15 cellular contexts compared by ENCODE assay signal in the genomic region with DNA sequence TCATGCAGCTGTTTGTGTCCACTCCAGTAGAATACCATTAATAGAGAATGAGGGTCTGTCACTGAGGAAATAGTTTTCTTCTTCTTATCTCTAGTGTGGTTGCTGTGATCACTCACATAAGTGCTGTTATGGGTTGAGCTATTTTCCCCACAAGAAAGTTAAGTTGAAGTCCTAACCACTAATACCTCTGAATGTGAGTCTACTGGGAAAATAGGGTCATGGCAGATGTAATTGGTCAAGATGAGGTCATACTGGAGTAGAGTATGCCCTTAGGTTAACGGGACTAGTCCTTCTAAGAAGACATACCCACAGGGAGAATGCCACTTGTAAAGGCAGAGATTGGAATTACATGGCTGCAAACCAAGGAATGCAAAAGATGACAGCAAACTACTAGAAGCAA.
"Had no signal": no experiment of that assay in that cellular context is flagged by ENCODE, and none has a peak within 500 bp of the region (broad histone marks: within the 10 kb centered on the region; RNA-seq: fewer than 3 reads in every experiment).

No MANE protein-coding gene starts in this region.

- H3K36me3 Mint-ChIP-seq: activated naive CD8-positive, alpha-beta T cell; WTC11 had no signal

- H3K4me3 ChIP-seq: ovary, tibial nerve, vagina had no signal

- H3K27me3 ChIP-seq: ovary, tibial nerve, vagina had no signal

- H3K4me3 Mint-ChIP-seq: activated CD8-positive, alpha-beta T cell treated with anti-CD3 and anti-CD28 coated beads for 36 hours; activated naive CD8-positive, alpha-beta T cell; effector memory CD8-positive, alpha-beta T cell; T-helper 17 cell; WTC11 had no signal

- ATAC-seq: activated CD8-positive, alpha-beta T cell treated with anti-CD3 and anti-CD28 coated beads for 36 hours; effector memory CD8-positive, alpha-beta T cell; sciatic nerve; T-helper 17 cell; WTC11 had no signal

- H3K4me1 ChIP-seq: tibial nerve, vagina had no signal

- H3K27me3 Mint-ChIP-seq: activated CD8-positive, alpha-beta T cell treated with anti-CD3 and anti-CD28 coated beads for 36 hours; activated naive CD8-positive, alpha-beta T cell; effector memory CD8-positive, alpha-beta T cell had no signal

- H3K27ac Mint-ChIP-seq: activated CD8-positive, alpha-beta T cell treated with anti-CD3 and anti-CD28 coated beads for 36 hours; activated naive CD8-positive, alpha-beta T cell; effector memory CD8-positive, alpha-beta T cell; T-helper 17 cell; WTC11 had no signal

- H3K9me3 ChIP-seq: ovary, tibial nerve, vagina had no signal

- H3K36me3 ChIP-seq: ovary, tibial nerve, vagina had no signal

- H3K9me3 Mint-ChIP-seq: activated CD8-positive, alpha-beta T cell treated with anti-CD3 and anti-CD28 coated beads for 36 hours; effector memory CD8-positive, alpha-beta T cell; WTC11 had no signal

- DNase-seq: activated CD4-positive, alpha-beta T cell treated with anti-CD3 and anti-CD28 coated beads for 4 hours; activated CD8-positive, alpha-beta memory T cell treated with anti-CD3 and anti-CD28 coated beads, Interleukin-2, amount 50 U/mL, for 48 hours; activated CD8-positive, alpha-beta T cell treated with anti-CD3 and anti-CD28 coated beads for 36 hours; activated gamma-delta T cell treated with Interleukin-2 at 50 U/mL for 16 hours; dermis blood vessel endothelial cell; effector memory CD8-positive, alpha-beta T cell; head of caudate nucleus; ovary; stimulated activated CD4-positive, alpha-beta T cell treated with anti-CD3 and anti-CD28 coated beads, Interleukin-1b, Interleukin-23, amount 100 ng/mL, for 48 hours; T-helper 17 cell had no signal

- H3K27ac ChIP-seq: ovary, tibial nerve, vagina had no signal
